In genomic region chr3:12318758-12319621, GRCh38 we compare ENCODE assay signal across 23 cellular contexts. TPM values are rescaled to one million over a fixed set of nuclear protein-coding genes. Genes with fewer than 3 reads are reported as not detected.
DNase-seq lines count a peak whose midpoint lies in the region; ATAC-seq and TF ChIP-seq lines count a peak whose summit lies in the region.
"Had no signal": no experiment of that assay in that cellular context is flagged by ENCODE, and none has a peak within 500 bp of the region (broad histone marks: within the 10 kb centered on the region; RNA-seq: fewer than 3 reads in every experiment).

No MANE protein-coding gene starts in this region.

- H3K9me3 Mint-ChIP-seq in nephron: no peaks in the 10 kb centered on the region
- no peaks in the 10 kb centered on the region for H3K9me3 Mint-ChIP-seq in activated CD4-positive, alpha-beta memory T cell treated with anti-CD3 and anti-CD28 coated beads for 36 hours
- H3K9me3 Mint-ChIP-seq: activated CD4-positive, alpha-beta T cell treated with anti-CD3 and anti-CD28 coated beads, Interleukin-2, amount 10 ng/mL, durations not matched to agents 7 days and 5 days; activated T-helper 2 cell treated with anti-CD3 and anti-CD28 coated beads, Interferon-gamma antibody, Interleukin-2, Interleukin-4, amounts not matched to agents 10 μg/mL and 5 μg/mL and 100 μg/mL, durations not matched to agents 14 hours and 24 hours and 36 hours had no signal

- no peak overlapping the region for H2AFZ ChIP-seq in ACC112 (ENCODE audit: low read length, unreplicated experiment)

- in situ Hi-C loops in SK-MEL-5 (cut with HindIII; ENCODE audit: low pct_unique_long_range_greater_than_20kb, low sequenced_read_pairs): no loop called here

- peaks cover 4% of the 10 kb centered on the region for H3K27me3 Mint-ChIP-seq in nephron (ENCODE audit: low read depth)
- H3K27me3 Mint-ChIP-seq in activated CD4-positive, alpha-beta memory T cell treated with anti-CD3 and anti-CD28 coated beads for 36 hours: peaks cover 29% of the 10 kb centered on the region

- peak overlapping the region; percentile 80 for H3K27ac ChIP-seq in ACC112 (ENCODE audit: low read depth, low read length)
- H3K27ac ChIP-seq: body of pancreas, coronary artery, tibial artery, WERI-Rb-1 had no signal

- H3K36me3 Mint-ChIP-seq in nephron (ENCODE audit: low read depth): no peaks in the 10 kb centered on the region
- H3K36me3 Mint-ChIP-seq in activated CD4-positive, alpha-beta memory T cell treated with anti-CD3 and anti-CD28 coated beads for 36 hours: no peaks in the 10 kb centered on the region

- H3K36me3 ChIP-seq in ACC112 (ENCODE audit: insufficient read depth, low read length): peaks cover 5% of the 10 kb centered on the region; the same call in 1 of the 2 replicates
- H3K36me3 ChIP-seq: BE2C, tibial artery, WERI-Rb-1 had no signal

- peaks cover 15% of the 10 kb centered on the region for H3K4me1 Mint-ChIP-seq in nephron
- no peaks in the 10 kb centered on the region for H3K4me1 Mint-ChIP-seq in activated CD4-positive, alpha-beta memory T cell treated with anti-CD3 and anti-CD28 coated beads for 36 hours (ENCODE audit: low read depth)
- H3K4me1 Mint-ChIP-seq: activated CD4-positive, alpha-beta T cell treated with anti-CD3 and anti-CD28 coated beads, Interleukin-2, amount 10 ng/mL, durations not matched to agents 7 days and 5 days had no signal

- DNase-seq in SK-MEL-5 (ENCODE audit: low read depth, low spot score) (peak; percentile 9), fibroblast of the aortic adventitia (ENCODE audit: low read depth) (peak; percentile 73), mesenteric fat pad (ENCODE audit: low spot score) (no peak), DMS153 treated with DMSO at 0.1 percent for 48 hours (lab: John Stamatoyannopoulos, UW; ENCODE audit: unreplicated experiment) (no peak)
- DNase-seq in activated CD4-positive, alpha-beta memory T cell treated with anti-CD3 and anti-CD28 coated beads for 36 hours: no peak
- DNase-seq: activated CD4-positive, alpha-beta T cell treated with anti-CD3 and anti-CD28 coated beads, Interleukin-2, amount 10 ng/mL, durations not matched to agents 7 days and 5 days; activated CD8-positive, alpha-beta memory T cell treated with anti-CD3 and anti-CD28 coated beads, Interleukin-2, amount 50 U/mL, for 4 hours; BE2C; body of pancreas; Caco-2; NCI-H2107; NCI-H524; stimulated activated CD4-positive, alpha-beta T cell treated with anti-CD3 and anti-CD28 coated beads, Interleukin-4, amount 100 ng/mL, for 24 hours; stimulated activated naive CD4-positive, alpha-beta T cell treated with Interleukin-2 at 50 U/mL for 16 hours; tibial artery; WERI-Rb-1 had no signal

- CTCF ChIA-PET in activated CD4-positive, alpha-beta memory T cell treated with anti-CD3 and anti-CD28 coated beads for 36 hours (lab: Charles Lee): no interaction called here

- H3K4me1 ChIP-seq in ACC112 (ENCODE audit: control insufficient read depth, insufficient read depth, low read length, unreplicated experiment): peaks cover 31% of the 10 kb centered on the region
- H3K4me1 ChIP-seq: BE2C, body of pancreas had no signal

- POLR2A ChIA-PET in activated CD4-positive, alpha-beta memory T cell treated with anti-CD3 and anti-CD28 coated beads for 36 hours (lab: Charles Lee): no interaction called here

- peak overlapping the region; percentile 70 to 84 (median 79) for H3K27ac Mint-ChIP-seq in nephron
- H3K27ac Mint-ChIP-seq in activated CD4-positive, alpha-beta memory T cell treated with anti-CD3 and anti-CD28 coated beads for 36 hours: no peak overlapping the region
- H3K27ac Mint-ChIP-seq: activated CD4-positive, alpha-beta T cell treated with anti-CD3 and anti-CD28 coated beads, Interleukin-2, amount 10 ng/mL, durations not matched to agents 7 days and 5 days; activated T-helper 2 cell treated with anti-CD3 and anti-CD28 coated beads, Interferon-gamma antibody, Interleukin-2, Interleukin-4, amounts not matched to agents 10 μg/mL and 5 μg/mL and 100 μg/mL, durations not matched to agents 14 hours and 24 hours and 36 hours had no signal

- H3K4me3 Mint-ChIP-seq in nephron: no peak overlapping the region
- H3K4me3 Mint-ChIP-seq in activated CD4-positive, alpha-beta memory T cell treated with anti-CD3 and anti-CD28 coated beads for 36 hours: no peak overlapping the region
- H3K4me3 Mint-ChIP-seq: activated CD4-positive, alpha-beta T cell treated with anti-CD3 and anti-CD28 coated beads, Interleukin-2, amount 10 ng/mL, durations not matched to agents 7 days and 5 days had no signal

- intact Hi-C loops in activated CD4-positive, alpha-beta memory T cell treated with anti-CD3 and anti-CD28 coated beads for 36 hours (cut with micrococcal nuclease): no loop called here

- H3K79me2 ChIP-seq in ACC112 (ENCODE audit: control insufficient read depth, insufficient read depth, low read length, unreplicated experiment): peaks cover 26% of the 10 kb centered on the region

- peak overlapping the region; percentile 47 for H3K4me3 ChIP-seq in ACC112 (ENCODE audit: low read depth, low read length)
- H3K4me3 ChIP-seq in fibroblast of the aortic adventitia (ENCODE audit: low read depth, low read length): no peak overlapping the region
- H3K4me3 ChIP-seq: body of pancreas, coronary artery, lung, smooth muscle cell, tibial artery had no signal

- H3K27me3 ChIP-seq in ACC112 (ENCODE audit: insufficient read depth, low read length): no peaks in the 10 kb centered on the region
- H3K27me3 ChIP-seq: BE2C, body of pancreas, tibial artery had no signal

- TF ChIP-seq CTCF in fibroblast of the aortic adventitia (IDR thresholded peaks at IDR 0.05; ENCODE audit: insufficient read depth, low read length): no peak
- TF ChIP-seq CTCF in nephron (IDR thresholded peaks at IDR 0.05; ENCODE audit: unreplicated experiment in 3 of 3): no peak

- no peak for ATAC-seq in HG02870 (IDR thresholded peaks at IDR 0.05; ENCODE audit: unreplicated experiment)
- ATAC-seq: body of pancreas had no signal

RNA-seq across cellular contexts. Expression of gene PPARG, which starts 30.1 kb away (rescaled TPM):
- 3.2 and 3.3 TPM in 2 replicates for total RNA-seq in SK-MEL-5 (2014; rRNA removed; shearing (Covaris generic))
- 0.49 and 1.8 TPM in 2 replicates for polyA plus RNA-seq in SK-MEL-5 (2015; cell fraction: cytosol; rRNA removed)
- 1.1 TPM in 1 of 2 replicates, not detected in the other for polyA plus RNA-seq in SK-MEL-5 (2015; cell fraction: nucleus; rRNA removed)
- 11.1 and 39.4 TPM in 2 replicates for total RNA-seq in fibroblast of the aortic adventitia (ENCODE audit: low replicate concordance)
- 349 TPM for total RNA-seq in mesenteric fat pad
- 1 to 10 TPM; 2.7 TPM for total RNA-seq in activated CD4-positive, alpha-beta memory T cell treated with anti-CD3 and anti-CD28 coated beads for 36 hours

Comparison
In these comparisons a context has a peak if more than half of its experiments do, and no peak if none do; other contexts are left out.
1. DNase-seq: peak in SK-MEL-5 (single experiment) and fibroblast of the aortic adventitia (single experiment); none in mesenteric fat pad (single experiment), DMS153 treated with DMSO at 0.1 percent for 48 hours (single experiment) and activated CD4-positive, alpha-beta memory T cell treated with anti-CD3 and anti-CD28 coated beads for 36 hours (single experiment).